ENCODE assay signal across 9 cellular contexts in the genomic region with DNA sequence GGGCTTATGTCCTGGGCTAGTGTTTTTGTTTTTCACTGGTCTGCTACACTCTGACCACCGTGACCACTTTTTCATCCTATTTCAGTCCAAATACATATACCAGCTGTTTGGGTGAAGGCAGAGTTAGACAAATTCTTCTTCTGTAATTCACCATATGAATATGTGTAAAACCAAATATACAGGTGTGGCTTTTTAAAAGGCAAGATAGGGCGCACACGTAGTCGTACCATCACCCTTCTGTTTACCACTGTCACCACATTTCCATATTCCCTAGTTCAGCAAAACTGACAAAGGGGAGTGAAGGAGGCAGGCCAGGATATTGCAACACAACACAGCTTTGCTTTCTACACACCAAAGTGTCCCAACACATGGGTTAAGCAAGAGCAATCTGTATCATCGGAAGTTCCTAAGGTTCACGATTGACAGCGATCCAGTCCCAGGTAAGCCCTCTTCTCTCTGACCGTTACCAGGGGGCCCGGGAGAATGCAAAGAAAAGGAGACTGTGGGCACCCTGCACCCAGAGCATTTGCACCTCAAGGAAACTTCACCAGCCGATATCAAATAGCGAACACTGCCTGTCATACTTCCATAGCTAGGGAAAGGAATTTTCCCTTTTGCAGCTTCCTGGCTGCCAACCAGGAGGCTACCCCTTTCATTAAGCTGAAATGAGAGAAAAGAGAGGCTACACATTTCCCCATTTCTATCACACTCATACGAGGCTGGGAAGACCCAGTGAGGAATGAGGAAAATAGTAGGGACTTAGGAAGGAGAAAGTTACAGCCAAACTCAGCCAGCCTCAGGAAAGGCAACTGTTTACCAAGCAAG. TPM values are rescaled to one million over a fixed set of nuclear protein-coding genes. Genes with fewer than 3 reads are reported as not detected.
DNase-seq lines count a peak whose midpoint lies in the region; ATAC-seq and TF ChIP-seq lines count a peak whose summit lies in the region.
"Had no signal": no experiment of that assay in that cellular context is flagged by ENCODE, and none has a peak within 500 bp of the region (broad histone marks: within the 10 kb centered on the region; RNA-seq: fewer than 3 reads in every experiment).

No MANE protein-coding gene starts in this region.

- no peaks in the 10 kb centered on the region for H3K9me2 ChIP-seq in Karpas-422 (replicated peaks; ENCODE audit: insufficient read depth, low read length)

- H3K4me2 ChIP-seq in Karpas-422 (ENCODE audit: low read depth, low read length, poor library complexity, severe bottlenecking), result no peak overlapping the region

- ATAC-seq in GM21529 (IDR thresholded peaks at IDR 0.05; ENCODE audit: unreplicated experiment) (peak; percentile 51), heart left ventricle (peak; percentile 37 to 85 (median 68))

- peaks cover 0 to 3% (median 0%) of the 10 kb centered on the region in 9 donors for H3K36me3 ChIP-seq in heart left ventricle
- no peaks in the 10 kb centered on the region for H3K36me3 ChIP-seq in Karpas-422 (ENCODE audit: insufficient read depth, low read length)

- TF ChIP-seq CTCF in heart left ventricle (IDR thresholded peaks at IDR 0.05), result no peak

- H3K9ac ChIP-seq in Karpas-422 (ENCODE audit: low read length), result no peak overlapping the region

- H3K4me3 ChIP-seq in heart left ventricle (no peak overlapping the region), Karpas-422 (ENCODE audit: low read length) (no peak overlapping the region)

- DNase-seq in heart left ventricle, result no peak
- peak; percentile 36 for DNase-seq in stromal cell of bone marrow (ENCODE audit: low read depth)
- DNase-seq in effector CD4-positive, alpha-beta T cell, result no peak
- no peak for DNase-seq in Karpas-422
- DNase-seq in posterior vena cava (ENCODE audit: low spot score), result no peak
- DNase-seq in LoVo (ENCODE audit: low spot score), result no peak

- H3K9me3 ChIP-seq in heart left ventricle (no peaks in the 10 kb centered on the region), Karpas-422 (ENCODE audit: low read length) (no peaks in the 10 kb centered on the region)

- H3K27ac ChIP-seq in heart left ventricle, result peak overlapping the region in 5 of 12 donors; percentile 4 to 81 (median 11)
- no peak overlapping the region for H3K27ac ChIP-seq in Karpas-422 (ENCODE audit: low read length)
- H3K27ac ChIP-seq: epithelial cell of prostate had no signal

- H3K4me1 ChIP-seq in heart left ventricle, result peaks cover 7 to 98% (median 72%) of the 10 kb centered on the region in 12 donors
- H3K4me1 ChIP-seq in Karpas-422 (ENCODE audit: low read length), result peaks cover 47% of the 10 kb centered on the region

- intact Hi-C loops in heart left ventricle (cut with DNase I) (loop anchor here in 1 of 10 donors (10.0 kb wide), 1 partner anchor 53 kb away; no protein-coding TSS in a partner anchor), posterior vena cava (cut with DNase I) (no loop called here)

- peaks cover 33% of the 10 kb centered on the region for H4K20me1 ChIP-seq in Karpas-422 (ENCODE audit: insufficient read depth, low read depth, low read length)

- WGBS in heart left ventricle, 4 donors, result 39 to 50% (median 43%) methylated on average over 11 to 12 of the region's 12 CpGs

- peaks cover 99% of the 10 kb centered on the region for H3K79me2 ChIP-seq in Karpas-422 (ENCODE audit: low read length)

- H3K27me3 ChIP-seq in heart left ventricle, result no peaks in the 10 kb centered on the region
- no peaks in the 10 kb centered on the region for H3K27me3 ChIP-seq in Karpas-422 (ENCODE audit: low read length)

- no peak overlapping the region for H2AFZ ChIP-seq in Karpas-422 (ENCODE audit: low read length)

- TF ChIP-seq POLR2A in heart left ventricle (IDR thresholded peaks at IDR 0.05), result no peak

TF ChIP-seq in PFSK-1, 5 proteins besides CTCF, POLR2A, EP300 and RAD21:
- no peak for TF ChIP-seq SIN3A (IDR thresholded peaks at IDR 0.05; ENCODE audit: borderline replicate concordance, insufficient read depth, low read length)
- peak; percentile 62 for TF ChIP-seq FOXP2 (optimal IDR thresholded peaks at IDR 0.05; ENCODE audit: borderline replicate concordance, extremely low read depth, extremely low read length, insufficient read depth)

RNA-seq across cellular contexts. Expression of gene CREBBP, which starts 23.1 kb away (rescaled TPM):
- 35.0 TPM for polyA plus RNA-seq in PFSK-1 (2012; ENCODE audit: insufficient read length, low read depth)
- total RNA-seq in heart left ventricle (10 to 100 TPM; 20.0 to 77.6 (median 45.9) TPM), posterior vena cava (10 to 100 TPM; 48.4 to 56.8 TPM)
- polyA plus RNA-seq in heart left ventricle, result 10 to 100 TPM; 17.1 TPM
- total RNA-seq in Karpas-422 (2014; rRNA removed; shearing (Covaris generic); ENCODE audit: low replicate concordance), result 26.4 and 32.9 TPM in 2 replicates
